21 cellular contexts compared by ENCODE assay signal in genomic region chr6:8172510-8172909, GRCh38.
"Had no signal": no experiment of that assay in that cellular context is flagged by ENCODE, and none has a peak within 500 bp of the region (broad histone marks: within the 10 kb centered on the region; RNA-seq: fewer than 3 reads in every experiment).

No MANE protein-coding gene starts in this region.

- H3K27ac ChIP-seq: adrenal gland, gastroesophageal sphincter, heart right ventricle, lower lobe of right lung, spleen, thoracic aorta had no signal

- ATAC-seq: activated CD8-positive, alpha-beta T cell treated with anti-CD3 and anti-CD28 coated beads for 36 hours; effector memory CD8-positive, alpha-beta T cell; gastroesophageal sphincter; heart right ventricle; left cardiac atrium; lower lobe of right lung; sciatic nerve; WTC11 had no signal

- H3K4me3 ChIP-seq: adrenal gland, gastroesophageal sphincter, heart right ventricle, lower lobe of right lung, spleen, thoracic aorta had no signal

- H3K9me3 ChIP-seq: adrenal gland, gastroesophageal sphincter, heart right ventricle, lower lobe of right lung, spleen, thoracic aorta had no signal

- H3K27ac Mint-ChIP-seq: activated CD8-positive, alpha-beta T cell treated with anti-CD3 and anti-CD28 coated beads for 36 hours; activated naive CD4-positive, alpha-beta T cell treated with anti-CD3 and anti-CD28 coated beads, Interleukin-2, amount 50 U/mL, for 24 hours; effector memory CD8-positive, alpha-beta T cell; WTC11 had no signal

- H3K4me1 Mint-ChIP-seq: activated naive CD4-positive, alpha-beta T cell treated with anti-CD3 and anti-CD28 coated beads, Interleukin-2, amount 50 U/mL, for 24 hours; neural crest cell had no signal

- H3K4me1 ChIP-seq: adrenal gland, gastroesophageal sphincter, heart right ventricle, lower lobe of right lung, spleen had no signal

- H3K4me3 Mint-ChIP-seq: activated CD8-positive, alpha-beta T cell treated with anti-CD3 and anti-CD28 coated beads for 36 hours; activated naive CD4-positive, alpha-beta T cell treated with anti-CD3 and anti-CD28 coated beads, Interleukin-2, amount 50 U/mL, for 24 hours; effector memory CD8-positive, alpha-beta T cell; neural crest cell; WTC11 had no signal

- DNase-seq: activated CD4-positive, alpha-beta T cell treated with anti-CD3 and anti-CD28 coated beads for 4 hours; activated CD8-positive, alpha-beta memory T cell treated with anti-CD3 and anti-CD28 coated beads, Interleukin-2, amount 50 U/mL, for 4 hours; activated CD8-positive, alpha-beta T cell treated with anti-CD3 and anti-CD28 coated beads for 36 hours; activated effector memory CD4-positive, alpha-beta T cell treated with anti-CD3 and anti-CD28 coated beads, Interleukin-2, amount 50 U/mL, for 16 hours; activated T-cell treated with anti-CD3 and anti-CD28 coated beads, Interleukin-2, amount 50 U/mL, for 48 hours; adrenal gland; dermis blood vessel endothelial cell; effector memory CD8-positive, alpha-beta T cell; erythroblast; heart right ventricle; left cardiac atrium; lower lobe of right lung; midbrain; spleen; stimulated activated CD4-positive, alpha-beta T cell treated with anti-CD3 and anti-CD28 coated beads, Interleukin-1b, Interleukin-23, amount 100 ng/mL, for 48 hours had no signal

- H3K9me3 Mint-ChIP-seq: activated CD8-positive, alpha-beta T cell treated with anti-CD3 and anti-CD28 coated beads for 36 hours; activated naive CD4-positive, alpha-beta T cell treated with anti-CD3 and anti-CD28 coated beads, Interleukin-2, amount 50 U/mL, for 24 hours had no signal

- H3K27me3 ChIP-seq: adrenal gland had no signal

- H3K36me3 ChIP-seq: adrenal gland, gastroesophageal sphincter, heart right ventricle, lower lobe of right lung, spleen, thoracic aorta had no signal
